ENCODE assay signal across 1 cellular context in the genomic region with DNA sequence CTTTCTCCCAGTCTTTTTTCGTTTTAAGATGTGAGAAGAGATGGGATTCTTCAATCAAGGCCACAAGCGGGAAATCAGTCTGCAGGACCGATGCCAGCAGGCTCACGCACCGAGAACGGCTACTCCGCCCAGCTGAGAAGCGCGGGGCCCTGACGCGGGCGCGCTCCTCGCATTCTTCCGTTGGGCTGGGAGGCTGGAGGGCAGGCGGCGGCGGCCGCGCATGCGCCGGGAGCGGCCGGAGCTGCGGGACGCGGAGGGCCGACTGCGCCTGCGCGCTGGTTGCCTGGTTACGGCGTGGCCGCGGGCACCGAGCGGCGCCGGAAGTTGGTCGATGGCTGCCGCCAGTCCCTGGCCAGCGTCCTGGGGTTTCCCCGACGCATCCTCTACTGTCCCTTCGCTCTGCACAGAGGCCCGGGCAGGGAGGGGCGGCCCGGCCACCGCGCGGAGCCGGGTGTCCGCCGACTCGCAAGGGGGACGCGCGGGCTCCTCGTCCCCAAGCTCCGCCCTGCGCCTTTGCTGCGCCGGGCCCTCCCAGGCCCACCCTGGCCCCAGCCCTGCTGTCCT.
TF ChIP-seq lines count a peak whose summit lies in the region.

No MANE protein-coding gene starts in this region.

TF ChIP-seq in HepG2, 621 proteins besides CTCF, POLR2A, EP300 and RAD21 (continued from another document and continues in another):
- TF ChIP-seq, protein P1, sequence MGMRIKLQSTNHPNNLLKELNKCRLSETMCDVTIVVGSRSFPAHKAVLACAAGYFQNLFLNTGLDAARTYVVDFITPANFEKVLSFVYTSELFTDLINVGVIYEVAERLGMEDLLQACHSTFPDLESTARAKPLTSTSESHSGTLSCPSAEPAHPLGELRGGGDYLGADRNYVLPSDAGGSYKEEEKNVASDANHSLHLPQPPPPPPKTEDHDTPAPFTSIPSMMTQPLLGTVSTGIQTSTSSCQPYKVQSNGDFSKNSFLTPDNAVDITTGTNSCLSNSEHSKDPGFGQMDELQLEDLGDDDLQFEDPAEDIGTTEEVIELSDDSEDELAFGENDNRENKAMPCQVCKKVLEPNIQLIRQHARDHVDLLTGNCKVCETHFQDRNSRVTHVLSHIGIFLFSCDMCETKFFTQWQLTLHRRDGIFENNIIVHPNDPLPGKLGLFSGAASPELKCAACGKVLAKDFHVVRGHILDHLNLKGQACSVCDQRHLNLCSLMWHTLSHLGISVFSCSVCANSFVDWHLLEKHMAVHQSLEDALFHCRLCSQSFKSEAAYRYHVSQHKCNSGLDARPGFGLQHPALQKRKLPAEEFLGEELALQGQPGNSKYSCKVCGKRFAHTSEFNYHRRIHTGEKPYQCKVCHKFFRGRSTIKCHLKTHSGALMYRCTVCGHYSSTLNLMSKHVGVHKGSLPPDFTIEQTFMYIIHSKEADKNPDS (CRISPR knock-in tag; IDR thresholded peaks at IDR 0.05): no peak; the same call in 1 of the 2 replicates
- no peak for TF ChIP-seq ZNF556 (CRISPR knock-in tag; IDR thresholded peaks at IDR 0.05; ENCODE audit: borderline replicate concordance)
- TF ChIP-seq ZFP1 (CRISPR knock-in tag; IDR thresholded peaks at IDR 0.05): no peak
- TF ChIP-seq ZBTB20 (CRISPR knock-in tag; IDR thresholded peaks at IDR 0.05; ENCODE audit: borderline replicate concordance, low read depth): 0 out of 2 replicates have a peak, but pooled peaks have one; percentile 38
- TF ChIP-seq NCOA2 (CRISPR knock-in tag; IDR thresholded peaks at IDR 0.05): no peak
- TF ChIP-seq, protein P2, sequence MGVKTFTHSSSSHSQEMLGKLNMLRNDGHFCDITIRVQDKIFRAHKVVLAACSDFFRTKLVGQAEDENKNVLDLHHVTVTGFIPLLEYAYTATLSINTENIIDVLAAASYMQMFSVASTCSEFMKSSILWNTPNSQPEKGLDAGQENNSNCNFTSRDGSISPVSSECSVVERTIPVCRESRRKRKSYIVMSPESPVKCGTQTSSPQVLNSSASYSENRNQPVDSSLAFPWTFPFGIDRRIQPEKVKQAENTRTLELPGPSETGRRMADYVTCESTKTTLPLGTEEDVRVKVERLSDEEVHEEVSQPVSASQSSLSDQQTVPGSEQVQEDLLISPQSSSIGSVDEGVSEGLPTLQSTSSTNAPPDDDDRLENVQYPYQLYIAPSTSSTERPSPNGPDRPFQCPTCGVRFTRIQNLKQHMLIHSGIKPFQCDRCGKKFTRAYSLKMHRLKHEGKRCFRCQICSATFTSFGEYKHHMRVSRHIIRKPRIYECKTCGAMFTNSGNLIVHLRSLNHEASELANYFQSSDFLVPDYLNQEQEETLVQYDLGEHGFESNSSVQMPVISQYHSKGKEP (CRISPR knock-in tag; IDR thresholded peaks at IDR 0.05): no peak
- TF ChIP-seq, protein P3, sequence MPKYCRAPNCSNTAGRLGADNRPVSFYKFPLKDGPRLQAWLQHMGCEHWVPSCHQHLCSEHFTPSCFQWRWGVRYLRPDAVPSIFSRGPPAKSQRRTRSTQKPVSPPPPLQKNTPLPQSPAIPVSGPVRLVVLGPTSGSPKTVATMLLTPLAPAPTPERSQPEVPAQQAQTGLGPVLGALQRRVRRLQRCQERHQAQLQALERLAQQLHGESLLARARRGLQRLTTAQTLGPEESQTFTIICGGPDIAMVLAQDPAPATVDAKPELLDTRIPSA (CRISPR knock-in tag; IDR thresholded peaks at IDR 0.05; ENCODE audit: borderline replicate concordance): no peak
- no peak for TF ChIP-seq TP53 (CRISPR knock-in tag; conservative IDR thresholded peaks at IDR 0.05)
- no peak for TF ChIP-seq KLF15 (CRISPR knock-in tag; IDR thresholded peaks at IDR 0.05; ENCODE audit: borderline replicate concordance)
- peak; percentile 72; the same call in 1 of the 2 replicates for TF ChIP-seq ETV5 (CRISPR knock-in tag; IDR thresholded peaks at IDR 0.05; ENCODE audit: borderline replicate concordance)
- TF ChIP-seq, protein P4, sequence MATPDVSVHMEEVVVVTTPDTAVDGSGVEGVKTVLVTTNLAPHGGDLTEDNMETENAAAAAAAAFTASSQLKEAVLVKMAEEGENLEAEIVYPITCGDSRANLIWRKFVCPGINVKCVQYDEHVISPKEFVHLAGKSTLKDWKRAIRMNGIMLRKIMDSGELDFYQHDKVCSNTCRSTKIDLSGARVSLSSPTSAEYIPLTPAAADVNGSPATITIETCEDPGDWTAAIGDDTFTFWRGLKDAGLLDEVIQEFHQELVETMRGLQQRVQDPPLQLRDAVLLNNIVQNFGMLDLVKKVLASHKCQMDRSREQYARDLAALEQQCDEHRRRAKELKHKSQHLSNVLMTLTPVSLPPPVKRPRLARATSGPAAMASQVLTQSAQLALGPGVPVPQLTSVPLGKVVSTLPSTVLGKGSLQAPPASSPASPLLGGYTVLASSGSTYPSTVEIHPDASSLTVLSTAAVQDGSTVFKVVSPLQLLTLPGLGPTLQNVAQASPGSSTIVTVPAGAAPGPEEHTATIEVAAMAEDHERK (CRISPR knock-in tag; IDR thresholded peaks at IDR 0.05; ENCODE audit: low read depth): peak; percentile 52; the same call in 1 of the 2 replicates
- TF ChIP-seq, protein P5, sequence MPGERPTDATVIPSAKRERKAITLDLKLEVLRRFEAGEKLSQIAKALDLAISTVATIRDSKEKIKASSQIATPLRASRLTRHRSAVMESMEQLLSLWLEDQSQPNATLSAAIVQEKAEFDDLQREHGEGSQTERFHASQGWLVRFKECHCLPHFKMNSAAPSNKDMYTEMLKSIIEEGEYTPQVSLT (CRISPR knock-in tag; IDR thresholded peaks at IDR 0.05; ENCODE audit: borderline replicate concordance, low read depth): no peak
- TF ChIP-seq SMC3 (IDR thresholded peaks at IDR 0.05; ENCODE audit: low read length): no peak
- no peak for TF ChIP-seq TSC22D2 (CRISPR knock-in tag; IDR thresholded peaks at IDR 0.05; ENCODE audit: borderline replicate concordance)
- no peak for TF ChIP-seq EHMT2 (IDR thresholded peaks at IDR 0.05; ENCODE audit: borderline replicate concordance, low read depth, low read length)
- TF ChIP-seq, protein P6, sequence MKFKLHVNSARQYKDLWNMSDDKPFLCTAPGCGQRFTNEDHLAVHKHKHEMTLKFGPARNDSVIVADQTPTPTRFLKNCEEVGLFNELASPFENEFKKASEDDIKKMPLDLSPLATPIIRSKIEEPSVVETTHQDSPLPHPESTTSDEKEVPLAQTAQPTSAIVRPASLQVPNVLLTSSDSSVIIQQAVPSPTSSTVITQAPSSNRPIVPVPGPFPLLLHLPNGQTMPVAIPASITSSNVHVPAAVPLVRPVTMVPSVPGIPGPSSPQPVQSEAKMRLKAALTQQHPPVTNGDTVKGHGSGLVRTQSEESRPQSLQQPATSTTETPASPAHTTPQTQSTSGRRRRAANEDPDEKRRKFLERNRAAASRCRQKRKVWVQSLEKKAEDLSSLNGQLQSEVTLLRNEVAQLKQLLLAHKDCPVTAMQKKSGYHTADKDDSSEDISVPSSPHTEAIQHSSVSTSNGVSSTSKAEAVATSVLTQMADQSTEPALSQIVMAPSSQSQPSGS (CRISPR knock-in tag; IDR thresholded peaks at IDR 0.05): no peak
- TF ChIP-seq HOXD1 (CRISPR knock-in tag; IDR thresholded peaks at IDR 0.05): no peak
- TF ChIP-seq SUZ12 (IDR thresholded peaks at IDR 0.05; ENCODE audit: low read depth, low read length): no peak
- TF ChIP-seq RFX5 (IDR thresholded peaks at IDR 0.05; ENCODE audit: low read depth, low read length): no peak
- TF ChIP-seq ZNF282 (IDR thresholded peaks at IDR 0.05; ENCODE audit: partially characterized antibody): no peak
- TF ChIP-seq, protein P7, sequence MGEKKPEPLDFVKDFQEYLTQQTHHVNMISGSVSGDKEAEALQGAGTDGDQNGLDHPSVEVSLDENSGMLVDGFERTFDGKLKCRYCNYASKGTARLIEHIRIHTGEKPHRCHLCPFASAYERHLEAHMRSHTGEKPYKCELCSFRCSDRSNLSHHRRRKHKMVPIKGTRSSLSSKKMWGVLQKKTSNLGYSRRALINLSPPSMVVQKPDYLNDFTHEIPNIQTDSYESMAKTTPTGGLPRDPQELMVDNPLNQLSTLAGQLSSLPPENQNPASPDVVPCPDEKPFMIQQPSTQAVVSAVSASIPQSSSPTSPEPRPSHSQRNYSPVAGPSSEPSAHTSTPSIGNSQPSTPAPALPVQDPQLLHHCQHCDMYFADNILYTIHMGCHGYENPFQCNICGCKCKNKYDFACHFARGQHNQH (CRISPR knock-in tag; IDR thresholded peaks at IDR 0.05): peak; percentile 33; the same call in 1 of the 2 replicates
- TF ChIP-seq NFATC3 (CRISPR knock-in tag; IDR thresholded peaks at IDR 0.05): no peak
- TF ChIP-seq ZNF33A (CRISPR knock-in tag; IDR thresholded peaks at IDR 0.05; ENCODE audit: borderline replicate concordance): no peak
- TF ChIP-seq, protein P8, sequence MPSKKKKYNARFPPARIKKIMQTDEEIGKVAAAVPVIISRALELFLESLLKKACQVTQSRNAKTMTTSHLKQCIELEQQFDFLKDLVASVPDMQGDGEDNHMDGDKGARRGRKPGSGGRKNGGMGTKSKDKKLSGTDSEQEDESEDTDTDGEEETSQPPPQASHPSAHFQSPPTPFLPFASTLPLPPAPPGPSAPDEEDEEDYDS (CRISPR knock-in tag; IDR thresholded peaks at IDR 0.05): no peak
- TF ChIP-seq MAZ (IDR thresholded peaks at IDR 0.05; ENCODE audit: borderline replicate concordance, low read depth, low read length): no peak
- TF ChIP-seq MAZ (CRISPR knock-in tag; IDR thresholded peaks at IDR 0.05; ENCODE audit: low read depth): no peak
- peak; percentile 81; the same call in 1 of the 2 replicates for TF ChIP-seq ZNF724P (CRISPR knock-in tag; IDR thresholded peaks at IDR 0.05; ENCODE audit: borderline replicate concordance)
- TF ChIP-seq SALL1 (CRISPR knock-in tag; IDR thresholded peaks at IDR 0.05): peak; percentile 66
- no peak for TF ChIP-seq MED1 (CRISPR knock-in tag; IDR thresholded peaks at IDR 0.05)
- TF ChIP-seq SOX5 (CRISPR knock-in tag; IDR thresholded peaks at IDR 0.05; ENCODE audit: borderline replicate concordance): 0 out of 2 replicates have a peak, but pooled peaks have one; percentile 16
- TF ChIP-seq NR2C2 (CRISPR knock-in tag; IDR thresholded peaks at IDR 0.05; ENCODE audit: borderline replicate concordance): no peak
- no peak for TF ChIP-seq MIER3 (CRISPR knock-in tag; IDR thresholded peaks at IDR 0.05; ENCODE audit: borderline replicate concordance)
- TF ChIP-seq, protein P9, sequence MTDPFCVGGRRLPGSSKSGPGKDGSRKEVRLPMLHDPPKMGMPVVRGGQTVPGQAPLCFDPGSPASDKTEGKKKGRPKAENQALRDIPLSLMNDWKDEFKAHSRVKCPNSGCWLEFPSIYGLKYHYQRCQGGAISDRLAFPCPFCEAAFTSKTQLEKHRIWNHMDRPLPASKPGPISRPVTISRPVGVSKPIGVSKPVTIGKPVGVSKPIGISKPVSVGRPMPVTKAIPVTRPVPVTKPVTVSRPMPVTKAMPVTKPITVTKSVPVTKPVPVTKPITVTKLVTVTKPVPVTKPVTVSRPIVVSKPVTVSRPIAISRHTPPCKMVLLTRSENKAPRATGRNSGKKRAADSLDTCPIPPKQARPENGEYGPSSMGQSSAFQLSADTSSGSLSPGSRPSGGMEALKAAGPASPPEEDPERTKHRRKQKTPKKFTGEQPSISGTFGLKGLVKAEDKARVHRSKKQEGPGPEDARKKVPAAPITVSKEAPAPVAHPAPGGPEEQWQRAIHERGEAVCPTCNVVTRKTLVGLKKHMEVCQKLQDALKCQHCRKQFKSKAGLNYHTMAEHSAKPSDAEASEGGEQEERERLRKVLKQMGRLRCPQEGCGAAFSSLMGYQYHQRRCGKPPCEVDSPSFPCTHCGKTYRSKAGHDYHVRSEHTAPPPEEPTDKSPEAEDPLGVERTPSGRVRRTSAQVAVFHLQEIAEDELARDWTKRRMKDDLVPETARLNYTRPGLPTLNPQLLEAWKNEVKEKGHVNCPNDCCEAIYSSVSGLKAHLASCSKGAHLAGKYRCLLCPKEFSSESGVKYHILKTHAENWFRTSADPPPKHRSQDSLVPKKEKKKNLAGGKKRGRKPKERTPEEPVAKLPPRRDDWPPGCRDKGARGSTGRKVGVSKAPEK (CRISPR knock-in tag; IDR thresholded peaks at IDR 0.05; ENCODE audit: borderline replicate concordance): no peak
- peak; percentile 87; the same call in 2 of the 3 replicates for TF ChIP-seq MXI1 (IDR thresholded peaks at IDR 0.05; ENCODE audit: borderline replicate concordance, low read depth, low read length)
- TF ChIP-seq LCORL (IDR thresholded peaks at IDR 0.05): no peak
- TF ChIP-seq LCORL (CRISPR knock-in tag; IDR thresholded peaks at IDR 0.05): peak; percentile 18; the same call in 1 of the 2 replicates
- no peak for TF ChIP-seq ZNF761 (CRISPR knock-in tag; conservative IDR thresholded peaks at IDR 0.05)
- 0 out of 2 replicates have a peak, but pooled peaks have one; percentile 6 for TF ChIP-seq ZNF589 (CRISPR knock-in tag; conservative IDR thresholded peaks at IDR 0.05)
- TF ChIP-seq, protein P10, sequence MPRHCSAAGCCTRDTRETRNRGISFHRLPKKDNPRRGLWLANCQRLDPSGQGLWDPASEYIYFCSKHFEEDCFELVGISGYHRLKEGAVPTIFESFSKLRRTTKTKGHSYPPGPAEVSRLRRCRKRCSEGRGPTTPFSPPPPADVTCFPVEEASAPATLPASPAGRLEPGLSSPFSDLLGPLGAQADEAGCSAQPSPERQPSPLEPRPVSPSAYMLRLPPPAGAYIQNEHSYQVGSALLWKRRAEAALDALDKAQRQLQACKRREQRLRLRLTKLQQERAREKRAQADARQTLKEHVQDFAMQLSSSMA (CRISPR knock-in tag; IDR thresholded peaks at IDR 0.05): no peak
- TF ChIP-seq, protein P11, sequence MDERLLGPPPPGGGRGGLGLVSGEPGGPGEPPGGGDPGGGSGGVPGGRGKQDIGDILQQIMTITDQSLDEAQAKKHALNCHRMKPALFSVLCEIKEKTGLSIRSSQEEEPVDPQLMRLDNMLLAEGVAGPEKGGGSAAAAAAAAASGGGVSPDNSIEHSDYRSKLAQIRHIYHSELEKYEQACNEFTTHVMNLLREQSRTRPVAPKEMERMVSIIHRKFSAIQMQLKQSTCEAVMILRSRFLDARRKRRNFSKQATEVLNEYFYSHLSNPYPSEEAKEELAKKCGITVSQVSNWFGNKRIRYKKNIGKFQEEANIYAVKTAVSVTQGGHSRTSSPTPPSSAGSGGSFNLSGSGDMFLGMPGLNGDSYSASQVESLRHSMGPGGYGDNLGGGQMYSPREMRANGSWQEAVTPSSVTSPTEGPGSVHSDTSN (CRISPR knock-in tag; IDR thresholded peaks at IDR 0.05): no peak
